ENCODE assay signal across 8 cellular contexts in the genomic region with DNA sequence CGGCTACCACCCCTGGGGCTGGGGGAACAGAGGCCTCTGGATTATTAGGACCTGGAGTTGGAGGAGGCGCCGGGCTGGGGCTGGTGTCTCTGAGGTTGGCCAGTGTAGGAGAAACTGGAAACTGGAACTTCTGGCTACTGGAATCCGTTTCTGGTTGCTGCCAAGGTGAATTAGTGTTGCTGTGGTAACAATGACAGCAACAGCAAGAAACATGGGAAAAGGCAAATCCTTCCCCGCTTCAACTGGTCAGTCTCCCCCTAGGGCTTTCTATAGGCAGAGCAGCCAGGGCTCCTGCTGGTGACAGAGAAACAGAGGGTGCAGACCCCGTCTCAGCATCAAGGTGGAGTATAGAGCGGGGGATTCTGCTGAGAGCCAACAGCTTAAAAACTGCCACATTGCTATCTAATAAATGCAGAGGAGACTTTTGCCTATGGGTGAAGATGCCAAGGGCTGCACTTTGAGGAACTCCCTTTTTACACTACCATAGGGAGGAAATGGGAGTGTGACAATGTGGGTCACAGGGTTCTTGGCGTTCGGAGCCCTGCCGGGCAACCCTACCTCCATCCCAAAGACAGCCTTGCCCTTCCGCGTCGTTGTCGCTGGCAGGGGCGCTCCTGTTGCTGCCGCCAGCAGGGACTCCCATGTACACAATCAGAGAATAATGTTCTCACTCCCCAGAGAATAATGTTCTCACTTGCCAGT.
DNase-seq lines count a peak whose midpoint lies in the region; ATAC-seq and TF ChIP-seq lines count a peak whose summit lies in the region.
"Had no signal": no experiment of that assay in that cellular context is flagged by ENCODE, and none has a peak within 500 bp of the region (broad histone marks: within the 10 kb centered on the region; RNA-seq: fewer than 3 reads in every experiment).

No MANE protein-coding gene starts in this region.

- 22 to 37% (median 24%) methylated on average over 16 of the region's 16 CpGs for WGBS in psoas muscle, 3 donors

- no peak for TF ChIP-seq CTCF in Panc1 (IDR thresholded peaks at IDR 0.05)
- peak; percentile 80 for TF ChIP-seq CTCF in retinal pigment epithelial cell (conservative IDR thresholded peaks at IDR 0.05; ENCODE audit: low read depth, low read length)
- TF ChIP-seq CTCF in psoas muscle (IDR thresholded peaks at IDR 0.05) = no peak

- H3K36me3 ChIP-seq in Panc1 (ENCODE audit: control insufficient read depth, insufficient read depth, low read length) (no peaks in the 10 kb centered on the region), psoas muscle (ENCODE audit: insufficient read depth in 1 of 2, low read depth in 1 of 2) (no peaks in the 10 kb centered on the region)

- H3K4me1 ChIP-seq in Panc1 (ENCODE audit: control insufficient read depth, insufficient read depth, low read length) = peaks cover 10% of the 10 kb centered on the region
- no peaks in the 10 kb centered on the region for H3K4me1 ChIP-seq in psoas muscle

- H3K4me3 ChIP-seq in Panc1 (ENCODE audit: low read depth in 2 of 2, low read length in 2 of 2) (no peak overlapping the region), retinal pigment epithelial cell (ENCODE audit: low read length) (no peak overlapping the region), psoas muscle (no peak overlapping the region)

- H3K27ac ChIP-seq in Panc1 (ENCODE audit: low read length) (no peak overlapping the region), psoas muscle (no peak overlapping the region)

- intact Hi-C loops in Panc1 (cut with micrococcal nuclease; ENCODE audit: unreplicated experiment) (no loop called here), psoas muscle (cut with DNase I) (no loop called here)

- H3K9me3 ChIP-seq in Panc1 (ENCODE audit: control insufficient read depth, insufficient read depth, low read depth, low read length) (no peaks in the 10 kb centered on the region), psoas muscle (no peaks in the 10 kb centered on the region)

- POLR2A ChIA-PET in Panc1 (lab: Charles Lee) = no interaction called here

- in situ Hi-C loops in Panc1 (cut with HindIII; ENCODE audit: low pct_unique_long_range_greater_than_20kb, low sequenced_read_pairs) = no loop called here

- BruUV-seq in Panc1 (replicated peaks; lab: Mats Ljungman, UMichigan) = no TSS peak

- ATAC-seq in Panc1 = peak; percentile 74
- no peak for ATAC-seq in GM18858 (IDR thresholded peaks at IDR 0.05; ENCODE audit: unreplicated experiment)
- no peak for ATAC-seq in psoas muscle

- H3K27me3 ChIP-seq in Panc1 (ENCODE audit: control insufficient read depth, insufficient read depth, low read length) (no peaks in the 10 kb centered on the region), psoas muscle (ENCODE audit: insufficient read depth in 3 of 3, low read length in 2 of 3) (peaks cover 0 to 5% (median 0%) of the 10 kb centered on the region in 3 donors)

- CTCF ChIA-PET in Panc1 (lab: Charles Lee) = no interaction called here

- DNase-seq in HCEC 1CT = peak; percentile 53
- DNase-seq in Panc1 (ENCODE audit: low read depth, low spot score) = no peak
- peak; percentile 52 for DNase-seq in fibroblast of the conjunctiva (ENCODE audit: low read depth)
- DNase-seq in retinal pigment epithelial cell (ENCODE audit: low read depth) = peak; percentile 81
- DNase-seq in psoas muscle = no peak
- DNase-seq in RKO (ENCODE audit: low spot score) = no peak
- DNase-seq: stimulated activated CD4-positive, alpha-beta T cell treated with anti-CD3 and anti-CD28 coated beads, Interleukin-4, amount 100 ng/mL, for 1 hour had no signal

Comparison
In these comparisons a context has a peak if more than half of its experiments do, and no peak if none do; other contexts are left out.
1. DNase-seq: peak in HCEC 1CT (single experiment), fibroblast of the conjunctiva (single experiment) and retinal pigment epithelial cell (single experiment); none in Panc1 (single experiment), psoas muscle (0 of 2) and RKO (single experiment).